Comparison of ENCODE assay signal across 35 cellular contexts in the genomic region with DNA sequence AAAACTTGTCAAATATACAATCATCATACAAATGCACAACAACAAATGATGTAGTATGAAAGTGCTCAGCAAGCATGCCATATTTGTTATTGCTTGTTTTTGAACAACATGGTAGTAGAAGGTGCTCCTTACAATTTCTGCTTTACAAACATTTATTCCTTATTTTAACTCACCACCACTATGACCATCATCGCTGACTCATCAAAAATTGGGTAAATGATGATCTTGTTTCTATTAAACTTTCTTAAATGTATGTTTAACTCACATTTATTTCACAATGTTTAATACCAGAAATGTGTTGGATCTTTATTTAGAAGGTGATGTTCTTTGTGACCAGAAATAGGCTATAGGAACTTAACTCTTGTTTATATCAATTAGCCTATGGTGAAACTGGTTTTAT. TPM values are rescaled to one million over a fixed set of nuclear protein-coding genes. Genes with fewer than 3 reads are reported as not detected.
"Had no signal": no experiment of that assay in that cellular context is flagged by ENCODE, and none has a peak within 500 bp of the region (broad histone marks: within the 10 kb centered on the region; RNA-seq: fewer than 3 reads in every experiment).

No MANE protein-coding gene starts in this region.

- H3K9me3 ChIP-seq: ascending aorta, body of pancreas, breast epithelium, MG63, Peyer's patch had no signal

- H3K36me3 ChIP-seq: breast epithelium had no signal

- H3K27ac ChIP-seq: ascending aorta, body of pancreas, breast epithelium, Peyer's patch, WERI-Rb-1 had no signal

- ATAC-seq: activated CD8-positive, alpha-beta memory T cell treated with anti-CD3 and anti-CD28 coated beads, Interleukin-2, amount 10 ng/mL, durations not matched to agents 7 days and 5 days; body of pancreas; PC-3; SK-N-SH treated with all-trans-retinoic acid at 6 μM for 48 hours had no signal

- DNase-seq: activated CD4-positive, alpha-beta memory T cell treated with anti-CD3 and anti-CD28 coated beads, Interleukin-2, amount 10 ng/mL, durations not matched to agents 7 days and 5 days; activated CD4-positive, alpha-beta T cell treated with anti-CD3 and anti-CD28 coated beads for 1 hour; activated CD4-positive, alpha-beta T cell treated with anti-CD3 and anti-CD28 coated beads for 48 hours; activated CD4-positive, CD25-positive, alpha-beta regulatory T cell; activated CD8-positive, alpha-beta memory T cell treated with anti-CD3 and anti-CD28 coated beads for 24 hours; activated CD8-positive, alpha-beta memory T cell treated with anti-CD3 and anti-CD28 coated beads, Interleukin-2, amount 10 ng/mL, durations not matched to agents 7 days and 5 days; activated CD8-positive, alpha-beta memory T cell treated with anti-CD3 and anti-CD28 coated beads, Interleukin-2, amount 50 U/mL, for 48 hours; activated effector memory CD4-positive, alpha-beta T cell treated with Interleukin-2 at 50 U/mL for 16 hours; activated naive CD8-positive, alpha-beta T cell treated with anti-CD3 and anti-CD28 coated beads, Interleukin-2, amount 10 ng/mL, durations not matched to agents 7 days and 5 days; activated T-cell treated with anti-CD3 and anti-CD28 coated beads, Interleukin-2, amount 50 U/mL, for 48 hours; amygdala; body of pancreas; Kasumi-1; MG63; NCI-H1048; NCI-H1105 treated with DMSO at 0.1 percent for 48 hours; NCI-H1436; NCI-H1694 treated with DMSO at 0.1 percent for 48 hours; NCI-H2029; NCI-H510A; NCI-H526; NCI-H748 treated with DMSO at 0.1 percent for 48 hours; NK-92 treated with Interleukin-12 subunit alpha and Interleukin-12 subunit beta, amount 100 ng/mL, for 24 hours; PC-3; Peyer's patch; RPMI8226; SIG-M5; SW 1271; T-helper 1 cell; T1000; WERI-Rb-1 had no signal

- H3K4me1 ChIP-seq: ascending aorta, body of pancreas, breast epithelium, Peyer's patch had no signal

- H3K4me3 ChIP-seq: ascending aorta, body of pancreas, breast epithelium, MG63, Peyer's patch had no signal

- H3K27me3 ChIP-seq: ascending aorta, body of pancreas, breast epithelium, MG63, Peyer's patch had no signal

RNA-seq across cellular contexts. Expression of a gene that starts 45.5 kb away (rescaled TPM):
- total RNA-seq: cardiac septum had no signal
